In genomic region chr6:39724787-39725631, GRCh38 we compare ENCODE assay signal across 8 cellular contexts. TPM values are rescaled to one million over a fixed set of nuclear protein-coding genes. Genes with fewer than 3 reads are reported as not detected.
DNase-seq lines count a peak whose midpoint lies in the region; ATAC-seq lines count a peak whose summit lies in the region.

Gene KIF6 (minus strand): TSS chr6:39725408. CDS start chr6:39725310, 98 bp downstream.

- peak; percentile 99 for DNase-seq in AG08395 (ENCODE audit: low spot score)
- peak; percentile 81 for DNase-seq in NCI-H446 treated with DMSO at 0.1 percent for 48 hours (lab: John Stamatoyannopoulos, UW)
- peak; percentile 52 to 58 for DNase-seq in activated CD8-positive, alpha-beta memory T cell treated with anti-CD3 and anti-CD28 coated beads for 4 hours (ENCODE audit: low read depth in 2 of 2)
- DNase-seq in effector CD8-positive, alpha-beta T cell (lab: John Stamatoyannopoulos, UW) = peak; percentile 74
- peak; percentile 63 to 88 for DNase-seq in lung microvascular endothelial cell (ENCODE audit: low read depth in 2 of 2)
- DNase-seq in stimulated activated CD4-positive, alpha-beta T cell treated with anti-CD3 and anti-CD28 coated beads, TNF-alpha, amount 100 ng/mL, for 1 hour (ENCODE audit: low read depth in 3 of 3, low spot score in 1 of 3) = peak; percentile 37 to 58 (median 53)

- peak; percentile 99 for ATAC-seq in GM19023 (IDR thresholded peaks at IDR 0.05; ENCODE audit: unreplicated experiment)
- ATAC-seq in HG03280 (IDR thresholded peaks at IDR 0.05; ENCODE audit: unreplicated experiment) = peak; percentile 99

RNA-seq across cellular contexts. Expression of gene KIF6, which starts in this region (rescaled TPM):
- total RNA-seq in lung microvascular endothelial cell = under 0.01 and 0.40 TPM in 2 replicates

Comparison
In these comparisons a context has a peak if more than half of its experiments do, and no peak if none do; other contexts are left out.
1. Peak in every context shown above with its lines: DNase-seq and ATAC-seq.
2. Peak in DNase-seq in lung microvascular endothelial cell; RNA of the gene not detected or under 1 TPM.